Comparison of ENCODE assay signal across 1 cellular context in the genomic region with DNA sequence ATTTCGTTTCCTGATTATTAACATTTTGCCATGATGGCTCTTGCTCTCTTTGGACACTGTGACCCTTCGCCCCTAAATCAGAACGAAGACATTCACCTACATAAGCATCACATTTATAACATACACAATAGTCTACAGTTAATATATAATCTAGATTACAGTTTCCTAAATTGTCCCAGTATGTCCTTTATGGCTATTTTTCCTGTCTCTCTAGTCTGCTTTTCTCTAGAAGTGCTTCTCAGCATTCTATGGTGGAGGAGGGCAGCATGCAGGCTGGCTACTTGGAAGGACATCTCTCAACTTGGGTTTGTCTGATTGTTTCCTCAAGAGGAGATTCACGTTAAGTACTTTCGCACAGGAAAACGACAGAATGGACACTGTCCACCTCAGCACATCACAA.
TF ChIP-seq lines count a peak whose summit lies in the region.

No MANE protein-coding gene starts in this region.

TF ChIP-seq in HCT116, 20 proteins besides CTCF, POLR2A, EP300 and RAD21:
- TF ChIP-seq REST (IDR thresholded peaks at IDR 0.05; ENCODE audit: low read depth) (no peak), EGR1 (IDR thresholded peaks at IDR 0.05; ENCODE audit: low read depth) (no peak), YY1 (IDR thresholded peaks at IDR 0.05; ENCODE audit: extremely low read depth, insufficient replicate concordance, low read depth, low read length) (no peak), TCF7L2 (IDR thresholded peaks at IDR 0.05; ENCODE audit: borderline replicate concordance, extremely low read depth, insufficient read depth, insufficient read length) (no peak), ZNF274 (IDR thresholded peaks at IDR 0.05; ENCODE audit: low read depth, low read length) (no peak), EZH2 (IDR thresholded peaks at IDR 0.05) (no peak), SIN3A (IDR thresholded peaks at IDR 0.05; ENCODE audit: low read depth) (no peak)
- TF ChIP-seq, protein P1, sequence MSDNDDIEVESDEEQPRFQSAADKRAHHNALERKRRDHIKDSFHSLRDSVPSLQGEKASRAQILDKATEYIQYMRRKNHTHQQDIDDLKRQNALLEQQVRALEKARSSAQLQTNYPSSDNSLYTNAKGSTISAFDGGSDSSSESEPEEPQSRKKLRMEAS (IDR thresholded peaks at IDR 0.05): no peak
- TF ChIP-seq, protein P2, sequence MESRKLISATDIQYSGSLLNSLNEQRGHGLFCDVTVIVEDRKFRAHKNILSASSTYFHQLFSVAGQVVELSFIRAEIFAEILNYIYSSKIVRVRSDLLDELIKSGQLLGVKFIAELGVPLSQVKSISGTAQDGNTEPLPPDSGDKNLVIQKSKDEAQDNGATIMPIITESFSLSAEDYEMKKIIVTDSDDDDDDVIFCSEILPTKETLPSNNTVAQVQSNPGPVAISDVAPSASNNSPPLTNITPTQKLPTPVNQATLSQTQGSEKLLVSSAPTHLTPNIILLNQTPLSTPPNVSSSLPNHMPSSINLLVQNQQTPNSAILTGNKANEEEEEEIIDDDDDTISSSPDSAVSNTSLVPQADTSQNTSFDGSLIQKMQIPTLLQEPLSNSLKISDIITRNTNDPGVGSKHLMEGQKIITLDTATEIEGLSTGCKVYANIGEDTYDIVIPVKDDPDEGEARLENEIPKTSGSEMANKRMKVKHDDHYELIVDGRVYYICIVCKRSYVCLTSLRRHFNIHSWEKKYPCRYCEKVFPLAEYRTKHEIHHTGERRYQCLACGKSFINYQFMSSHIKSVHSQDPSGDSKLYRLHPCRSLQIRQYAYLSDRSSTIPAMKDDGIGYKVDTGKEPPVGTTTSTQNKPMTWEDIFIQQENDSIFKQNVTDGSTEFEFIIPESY (IDR thresholded peaks at IDR 0.05; ENCODE audit: extremely low read depth, insufficient replicate concordance, low read length): no peak
- TF ChIP-seq, protein P3, sequence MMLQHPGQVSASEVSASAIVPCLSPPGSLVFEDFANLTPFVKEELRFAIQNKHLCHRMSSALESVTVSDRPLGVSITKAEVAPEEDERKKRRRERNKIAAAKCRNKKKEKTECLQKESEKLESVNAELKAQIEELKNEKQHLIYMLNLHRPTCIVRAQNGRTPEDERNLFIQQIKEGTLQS (IDR thresholded peaks at IDR 0.05): no peak
